19 cellular contexts compared by ENCODE assay signal in the genomic region with DNA sequence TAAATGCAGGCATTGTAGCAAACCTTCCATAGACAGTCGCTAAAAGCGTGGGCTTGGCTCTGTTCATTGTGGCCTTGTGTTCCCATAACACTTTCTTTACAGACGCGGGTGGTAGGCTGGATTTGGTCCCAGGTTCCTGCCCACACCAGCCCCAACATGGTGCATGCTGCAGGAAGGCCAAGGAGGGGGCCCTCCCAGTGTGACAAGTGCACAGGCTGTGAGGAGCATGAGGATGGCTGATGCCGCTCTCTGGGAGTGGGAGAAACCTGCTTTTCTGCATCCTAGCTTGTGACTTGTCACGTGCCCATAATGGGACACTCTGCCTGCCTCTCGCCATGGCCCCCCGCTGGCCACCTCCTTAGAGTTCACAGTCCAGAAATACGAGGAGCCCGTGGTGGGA.
DNase-seq lines count a peak whose midpoint lies in the region; ATAC-seq and TF ChIP-seq lines count a peak whose summit lies in the region.
"Had no signal": no experiment of that assay in that cellular context is flagged by ENCODE, and none has a peak within 500 bp of the region (broad histone marks: within the 10 kb centered on the region; RNA-seq: fewer than 3 reads in every experiment).

No MANE protein-coding gene starts in this region.

- H3K4me3 Mint-ChIP-seq in endodermal cell (no peak overlapping the region), osteocyte (ENCODE audit: unreplicated experiment) (no peak overlapping the region)
- H3K4me3 Mint-ChIP-seq: CD8-positive, alpha-beta memory T cell had no signal

- WGBS in heart left ventricle, 4 donors: 63 to 76% (median 69%) methylated on average over 10 of the region's 10 CpGs
- 86 to 88% methylated on average over 9 to 10 of the region's 10 CpGs for WGBS in endodermal cell (ENCODE audit: insufficient coverage in 1 of 2, insufficient read length in 1 of 2), 2 experiments
- 63 to 69% methylated on average over 10 of the region's 10 CpGs for WGBS in lower leg skin, 2 donors

- DNase-seq in right atrium auricular region (ENCODE audit: low spot score) (peak; percentile 47), heart left ventricle (no peak), endodermal cell (peak; percentile 28), osteocyte (ENCODE audit: extremely low spot score, unreplicated experiment) (peak; percentile 80), GM10266 (ENCODE audit: extremely low spot score) (no peak), lower leg skin (ENCODE audit: low spot score in 2 of 2) (no peak)
- no peak for DNase-seq in activated effector memory CD4-positive, alpha-beta T cell treated with anti-CD3 and anti-CD28 coated beads, Interleukin-2, amount 50 U/mL, for 16 hours
- no peak for DNase-seq in activated CD4-positive, CD25-positive, alpha-beta regulatory T cell (lab: John Stamatoyannopoulos, UW)
- DNase-seq: CD8-positive, alpha-beta memory T cell; DMS79; NCI-H1048; NCI-H1436 treated with DMSO at 0.1 percent for 48 hours; NCI-H2029 treated with DMSO at 0.1 percent for 48 hours; NCI-H510A treated with DMSO at 0.1 percent for 48 hours; NCI-H82; PC-9 had no signal

- H3K27ac Mint-ChIP-seq in endodermal cell (no peak overlapping the region), osteocyte (ENCODE audit: unreplicated experiment) (no peak overlapping the region)
- H3K27ac Mint-ChIP-seq: CD8-positive, alpha-beta memory T cell had no signal

- no peaks in the 10 kb centered on the region for H3K36me3 Mint-ChIP-seq in endodermal cell (ENCODE audit: low read depth)
- no peaks in the 10 kb centered on the region for H3K36me3 Mint-ChIP-seq in osteocyte (ENCODE audit: unreplicated experiment)
- H3K36me3 Mint-ChIP-seq: CD8-positive, alpha-beta memory T cell had no signal

- H3K9ac ChIP-seq in endodermal cell (ENCODE audit: extremely low read depth, low read length, poor library complexity, severe bottlenecking): no peak overlapping the region
- H3K9ac ChIP-seq: BLaER1 treated with 17β-estradiol and CSF1 and Interleukin-3, amounts not matched to agents 10 nM and 100 nM; KMS-11 had no signal

- H3K9me3 Mint-ChIP-seq in endodermal cell: no peaks in the 10 kb centered on the region
- no peaks in the 10 kb centered on the region for H3K9me3 Mint-ChIP-seq in osteocyte (ENCODE audit: unreplicated experiment)
- H3K9me3 Mint-ChIP-seq: CD8-positive, alpha-beta memory T cell had no signal

- H3K36me3 ChIP-seq in right atrium auricular region (no peaks in the 10 kb centered on the region), heart left ventricle (no peaks in the 10 kb centered on the region), endodermal cell (ENCODE audit: control insufficient read depth, insufficient read depth, low read length) (no peaks in the 10 kb centered on the region)
- H3K36me3 ChIP-seq: BLaER1 treated with 17β-estradiol and CSF1 and Interleukin-3, amounts not matched to agents 10 nM and 100 nM had no signal

- H3K27ac ChIP-seq in right atrium auricular region (no peak overlapping the region), heart left ventricle (no peak overlapping the region), endodermal cell (ENCODE audit: low read depth, low read length) (no peak overlapping the region)
- H3K27ac ChIP-seq: BLaER1 treated with 17β-estradiol and CSF1 and Interleukin-3, amounts not matched to agents 10 nM and 100 nM; KMS-11; PC-9 had no signal

- TF ChIP-seq CTCF in right atrium auricular region (IDR thresholded peaks at IDR 0.05) (no peak), heart left ventricle (IDR thresholded peaks at IDR 0.05) (no peak), endodermal cell (conservative IDR thresholded peaks at IDR 0.05) (no peak), osteocyte (IDR thresholded peaks at IDR 0.05) (no peak), GM10266 (IDR thresholded peaks at IDR 0.05; ENCODE audit: control insufficient read depth, insufficient read depth, low read depth, missing control alignments) (no peak), lower leg skin (IDR thresholded peaks at IDR 0.05) (no peak)

- TF ChIP-seq POLR2A in heart left ventricle (IDR thresholded peaks at IDR 0.05) (no peak), lower leg skin (IDR thresholded peaks at IDR 0.05) (no peak)

- H3K9me3 ChIP-seq in right atrium auricular region (no peaks in the 10 kb centered on the region), heart left ventricle (no peaks in the 10 kb centered on the region), endodermal cell (ENCODE audit: control insufficient read depth, low read length) (no peaks in the 10 kb centered on the region)
- H3K9me3 ChIP-seq: BLaER1 treated with 17β-estradiol and CSF1 and Interleukin-3, amounts not matched to agents 10 nM and 100 nM had no signal

- H3K4me1 ChIP-seq in right atrium auricular region (no peaks in the 10 kb centered on the region), heart left ventricle (peaks cover 0 to 4% (median 0%) of the 10 kb centered on the region in 12 donors), endodermal cell (ENCODE audit: control insufficient read depth, insufficient read depth, low read length) (no peaks in the 10 kb centered on the region)
- H3K4me1 ChIP-seq: BLaER1 treated with 17β-estradiol and CSF1 and Interleukin-3, amounts not matched to agents 10 nM and 100 nM had no signal

- H3K27me3 ChIP-seq in right atrium auricular region: no peaks in the 10 kb centered on the region
- H3K27me3 ChIP-seq in heart left ventricle: peaks cover 0 to 62% (median 2%) of the 10 kb centered on the region in 9 donors
- H3K27me3 ChIP-seq in endodermal cell (ENCODE audit: control insufficient read depth, insufficient read depth, low read length, poor library complexity, severe bottlenecking): peaks cover 67% of the 10 kb centered on the region

- no peak overlapping the region for H3K4me3 ChIP-seq in right atrium auricular region
- H3K4me3 ChIP-seq in heart left ventricle: no peak overlapping the region
- no peak overlapping the region for H3K4me3 ChIP-seq in endodermal cell (ENCODE audit: low read length)
- no peak overlapping the region for H3K4me3 ChIP-seq in lower leg skin (ENCODE audit: low read depth, poor library complexity, severe bottlenecking)
- H3K4me3 ChIP-seq: BLaER1 treated with 17β-estradiol and CSF1 and Interleukin-3, amounts not matched to agents 10 nM and 100 nM; GM12878; PC-9 had no signal

- ATAC-seq in heart left ventricle: no peak
- ATAC-seq: GM12878 had no signal

- intact Hi-C loops in heart left ventricle (cut with DNase I): loop anchor here in 1 of 10 donors (10.0 kb wide), 1 partner anchor 271 kb away; no protein-coding TSS in a partner anchor
- intact Hi-C loops in lower leg skin (cut with DNase I; ENCODE audit: low total_unique reads): no loop called here

- H3K27me3 Mint-ChIP-seq in endodermal cell (ENCODE audit: insufficient read depth) (peaks cover 56% of the 10 kb centered on the region), osteocyte (ENCODE audit: unreplicated experiment) (peaks cover 8% of the 10 kb centered on the region)

- H3K4me1 Mint-ChIP-seq in endodermal cell (peaks cover 5% of the 10 kb centered on the region), osteocyte (ENCODE audit: unreplicated experiment) (no peaks in the 10 kb centered on the region)
- H3K4me1 Mint-ChIP-seq: CD8-positive, alpha-beta memory T cell had no signal

Comparison
In these comparisons a context has a peak if more than half of its experiments do, and no peak if none do; other contexts are left out.
1. DNase-seq: peak in right atrium auricular region (single experiment), endodermal cell (single experiment) and osteocyte (single experiment); none in heart left ventricle (0 of 5), activated effector memory CD4-positive, alpha-beta T cell treated with anti-CD3 and anti-CD28 coated beads, Interleukin-2, amount 50 U/mL, for 16 hours (single experiment), GM10266 (single experiment), activated CD4-positive, CD25-positive, alpha-beta regulatory T cell (0 of 4) and lower leg skin (0 of 2).